ENCODE assay signal across 15 cellular contexts in the genomic region with DNA sequence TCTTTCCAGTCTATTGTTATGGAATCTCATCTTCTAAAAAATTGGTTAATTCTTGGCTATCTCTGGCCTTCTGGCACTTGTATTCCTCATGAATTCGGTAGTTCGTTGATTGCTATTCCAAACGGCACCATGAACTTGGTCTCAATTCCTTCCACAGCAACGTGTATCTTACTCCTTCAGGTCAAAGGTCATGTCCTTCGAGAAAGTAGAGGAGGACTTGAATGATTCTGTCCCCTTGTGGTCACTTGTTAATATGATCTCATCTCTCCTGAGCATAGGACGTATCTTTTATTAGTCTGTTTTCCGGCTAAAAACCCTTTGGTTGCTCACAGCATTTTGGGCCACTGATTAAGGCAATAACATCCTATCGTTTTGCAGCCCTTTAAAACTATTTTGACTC. TPM values are rescaled to one million over a fixed set of nuclear protein-coding genes. Genes with fewer than 3 reads are reported as not detected.
DNase-seq lines count a peak whose midpoint lies in the region; ATAC-seq and TF ChIP-seq lines count a peak whose summit lies in the region.
"Had no signal": no experiment of that assay in that cellular context is flagged by ENCODE, and none has a peak within 500 bp of the region (broad histone marks: within the 10 kb centered on the region; RNA-seq: fewer than 3 reads in every experiment).

No MANE protein-coding gene starts in this region.

- H3K36me3 Mint-ChIP-seq in CD4-positive, alpha-beta T cell (ENCODE audit: low read depth), result peaks cover 24% of the 10 kb centered on the region

- WGBS in IMR-90 (ENCODE audit: extremely low coverage in 2 of 2, insufficient read length in 1 of 2), 2 experiments, result no CpG with 5 or more reads among the region's 8 CpGs

- H4K5ac ChIP-seq in IMR-90 (ENCODE audit: low read depth, low read length), result no peak overlapping the region

- H2AK9ac ChIP-seq in IMR-90 (replicated peaks; ENCODE audit: low read depth, low read length, poor library complexity), result no peak overlapping the region

- in situ Hi-C loops in IMR-90 (cut with MboI; ENCODE audit: low sequenced_read_pairs), result loop anchor here (5.0 kb wide), 1 partner anchor 273 kb away; no protein-coding TSS in a partner anchor

- no peaks in the 10 kb centered on the region for H3K36me3 ChIP-seq in IMR-90 (ENCODE audit: control insufficient read depth, insufficient read depth, low read length)

- H3K9ac ChIP-seq in IMR-90 (ENCODE audit: low read depth, low read length), result no peak overlapping the region

- POLR2A ChIA-PET in CD4-positive, alpha-beta T cell (lab: Charles Lee), result no interaction called here
- POLR2A ChIA-PET in IMR-90 (lab: Charles Lee; ENCODE audit: unreplicated experiment), result interaction anchor here (0.6 kb wide), 1 partner anchor 54 kb away, joined by 3 read pairs; no protein-coding TSS in a partner anchor

- H2BK20ac ChIP-seq in IMR-90 (ENCODE audit: low read depth, low read length), result no peak overlapping the region

- no peak overlapping the region for H4K8ac ChIP-seq in IMR-90 (ENCODE audit: low read depth in 2 of 2, low read length in 2 of 2)

- H3K4me1 ChIP-seq in IMR-90 (ENCODE audit: control insufficient read depth, insufficient read depth, low read length), result no peaks in the 10 kb centered on the region; the same call in 1 of the 2 replicates

- H3K4ac ChIP-seq in IMR-90 (ENCODE audit: low read depth, low read length), result no peak overlapping the region

- H3K27ac ChIP-seq in CD4-positive, alpha-beta T cell (ENCODE audit: low read depth, low read length), result no peak overlapping the region
- no peak overlapping the region for H3K27ac ChIP-seq in IMR-90 (ENCODE audit: insufficient read depth, low read length)
- H3K27ac ChIP-seq in VCaP, result no peak overlapping the region

- H2BK5ac ChIP-seq in IMR-90 (ENCODE audit: low read depth, low read length, poor library complexity, severe bottlenecking), result no peak overlapping the region

- H3K27ac Mint-ChIP-seq in CD4-positive, alpha-beta T cell, result peak overlapping the region; percentile 45
- H3K27ac Mint-ChIP-seq: B cell had no signal

- H3K18ac ChIP-seq in IMR-90 (ENCODE audit: low read depth, low read length), result no peak overlapping the region

- no peak overlapping the region for H3K4me3 ChIP-seq in IMR-90 (ENCODE audit: insufficient read depth, low read depth, low read length)

- no peak overlapping the region for H3K56ac ChIP-seq in IMR-90 (ENCODE audit: extremely low read depth, insufficient read depth, low read length)

- H4K20me1 ChIP-seq in IMR-90 (ENCODE audit: insufficient read depth, low read length), result no peaks in the 10 kb centered on the region

- no peak for TF ChIP-seq RAD21 in IMR-90 (IDR thresholded peaks at IDR 0.05; ENCODE audit: low read length)

- no peaks in the 10 kb centered on the region for H3K79me1 ChIP-seq in IMR-90 (ENCODE audit: low read depth in 1 of 2, low read length in 2 of 2)

- CTCF ChIA-PET in CD4-positive, alpha-beta T cell (lab: Charles Lee), result interaction anchor here (0.6 kb wide), 1 partner anchor 23 kb away, joined by 3 read pairs; no protein-coding TSS in a partner anchor
- CTCF ChIA-PET in IMR-90 (lab: Yijun Ruan, JAX), result interaction anchor here (0.6 kb wide), 1 partner anchor 50 kb away, joined by 3 read pairs; no protein-coding TSS in a partner anchor

- no peak for DNase-seq in CD4-positive, alpha-beta T cell
- DNase-seq in IMR-90 (no peak), iPS-NIHi11 (ENCODE audit: low spot score) (peak; percentile 43), T1000 (lab: John Stamatoyannopoulos, UW) (no peak), NOMO-1 (lab: John Stamatoyannopoulos, UW; ENCODE audit: unreplicated experiment in 2 of 2) (no peak), GF-D8 (lab: John Stamatoyannopoulos, UW) (no peak)
- DNase-seq: activated CD4-positive, alpha-beta T cell treated with anti-CD3 and anti-CD28 coated beads for 4 hours; activated naive CD8-positive, alpha-beta T cell treated with anti-CD3 and anti-CD28 coated beads, Interleukin-2, amount 10 ng/mL, durations not matched to agents 7 days and 5 days; cerebellar nuclear complex; left cardiac atrium; NCI-H1092; T-cell had no signal

- H3K4me2 ChIP-seq in IMR-90 (ENCODE audit: low read depth, low read length), result no peak overlapping the region

- no peaks in the 10 kb centered on the region for H3K9me3 Mint-ChIP-seq in CD4-positive, alpha-beta T cell
- H3K9me3 Mint-ChIP-seq: activated naive CD8-positive, alpha-beta T cell treated with anti-CD3 and anti-CD28 coated beads, Interleukin-2, amount 10 ng/mL, durations not matched to agents 7 days and 5 days; T-cell had no signal

- dilution Hi-C loops in IMR-90 (cut with HindIII; ENCODE audit: low sequenced_read_pairs, unreplicated experiment), result no loop called here

- H2AK5ac ChIP-seq in IMR-90 (ENCODE audit: low read depth, low read length), result no peak overlapping the region

- TF ChIP-seq CTCF in CD4-positive, alpha-beta T cell (IDR thresholded peaks at IDR 0.05), result no peak
- 0 out of 2 replicates have a peak, but pooled peaks have one; percentile 6 for TF ChIP-seq CTCF in IMR-90 (conservative IDR thresholded peaks at IDR 0.05; ENCODE audit: low read depth, low read length)
- TF ChIP-seq CTCF in VCaP (conservative IDR thresholded peaks at IDR 0.05), result peak; percentile 38

- no TSS peak for BruUV-seq in IMR-90 (replicated peaks; lab: Mats Ljungman, UMichigan)

- no peak overlapping the region for H2BK120ac ChIP-seq in IMR-90 (ENCODE audit: low read depth, low read length)

- H3K27me3 ChIP-seq in CD4-positive, alpha-beta T cell (ENCODE audit: control insufficient read depth, insufficient read depth, low read length), result no peaks in the 10 kb centered on the region
- H3K27me3 ChIP-seq in IMR-90 (ENCODE audit: control insufficient read depth, insufficient read depth, low read length), result peaks cover 2% of the 10 kb centered on the region; the same call in 1 of the 2 replicates

- no peak for TF ChIP-seq POLR2A in IMR-90 (IDR thresholded peaks at IDR 0.05; ENCODE audit: low read depth, low read length)

- no peaks in the 10 kb centered on the region for H3K9me3 ChIP-seq in CD4-positive, alpha-beta T cell (ENCODE audit: control insufficient read depth, low read length)
- no peaks in the 10 kb centered on the region for H3K9me3 ChIP-seq in IMR-90 (ENCODE audit: control insufficient read depth, insufficient read depth, low read length)

- H3K4me1 Mint-ChIP-seq in CD4-positive, alpha-beta T cell (ENCODE audit: low read depth), result peaks cover 16% of the 10 kb centered on the region

- H3K9me1 ChIP-seq in IMR-90 (ENCODE audit: insufficient read depth, low read length), result no peaks in the 10 kb centered on the region

- no peak overlapping the region for H4K91ac ChIP-seq in IMR-90 (ENCODE audit: insufficient read depth, low read depth, low read length)

- no peaks in the 10 kb centered on the region for H3K27me3 Mint-ChIP-seq in CD4-positive, alpha-beta T cell
- H3K27me3 Mint-ChIP-seq: activated naive CD8-positive, alpha-beta T cell treated with anti-CD3 and anti-CD28 coated beads, Interleukin-2, amount 10 ng/mL, durations not matched to agents 7 days and 5 days; B cell; T-cell had no signal

- H2AFZ ChIP-seq in IMR-90 (replicated peaks; ENCODE audit: low read length, poor library complexity), result no peak overlapping the region

- no peak overlapping the region for H2BK15ac ChIP-seq in IMR-90 (ENCODE audit: low read depth, low read length)

- no peak overlapping the region for H3K23ac ChIP-seq in IMR-90 (ENCODE audit: low read depth, low read length)

- intact Hi-C loops in CD4-positive, alpha-beta T cell (cut with DNase I, micrococcal nuclease), result loop anchor here in 1 of 2 experiments (5.0 to 10.0 kb wide), 3 partner anchors 168 to 681 kb away; no protein-coding TSS in a partner anchor
- intact Hi-C loops in IMR-90 (cut with micrococcal nuclease), result loop anchor here (5.0 to 10.0 kb wide), 2 partner anchors 93 to 271 kb away; no protein-coding TSS in a partner anchor

- H3K14ac ChIP-seq in IMR-90 (replicated peaks; ENCODE audit: low read depth, low read length), result no peak overlapping the region

- H3K4me3 Mint-ChIP-seq in CD4-positive, alpha-beta T cell, result no peak overlapping the region
- H3K4me3 Mint-ChIP-seq: activated naive CD8-positive, alpha-beta T cell treated with anti-CD3 and anti-CD28 coated beads, Interleukin-2, amount 10 ng/mL, durations not matched to agents 7 days and 5 days; B cell; T-cell had no signal

- no peak for ATAC-seq in CD4-positive, alpha-beta T cell (ENCODE audit: poor library complexity)
- ATAC-seq in IMR-90 (ENCODE audit: low read depth), result no peak
- ATAC-seq in GM19455 (IDR thresholded peaks at IDR 0.05; ENCODE audit: unreplicated experiment), result no peak
- ATAC-seq: left cardiac atrium, T-cell had no signal

TF ChIP-seq in IMR-90, 13 proteins besides CTCF, POLR2A, EP300 and RAD21:
- TF ChIP-seq CHD1 (IDR thresholded peaks at IDR 0.05; ENCODE audit: low read depth, low read length) (no peak), MXI1 (IDR thresholded peaks at IDR 0.05; ENCODE audit: borderline replicate concordance, low read depth, low read length) (no peak), CEBPB (IDR thresholded peaks at IDR 0.05; ENCODE audit: low read depth, low read length) (no peak), BHLHE40 (IDR thresholded peaks at IDR 0.05; ENCODE audit: low read depth, low read length) (no peak), USF2 (IDR thresholded peaks at IDR 0.05; ENCODE audit: low read depth, low read length) (no peak)

RNA-seq across cellular contexts. Expression of gene TLDC2, which starts 9.4 kb away (rescaled TPM):
- not detected for total RNA-seq in CD4-positive, alpha-beta T cell
- total RNA-seq in IMR-90 (2012; rRNA removed), result under 0.01 and 0.18 TPM in 2 replicates
- polyA plus RNA-seq in IMR-90 (2012; rRNA removed), result 0.07 and 0.19 TPM in 2 replicates
- polyA plus RNA-seq in IMR-90 (2012; cell fraction: cytosol; rRNA removed), result 0.05 and 0.08 TPM in 2 replicates
- 0.07 and 0.10 TPM in 2 replicates for polyA plus RNA-seq in IMR-90 (2012; cell fraction: nucleus; rRNA removed; ENCODE audit: low replicate concordance)
- total RNA-seq: activated naive CD8-positive, alpha-beta T cell treated with anti-CD3 and anti-CD28 coated beads, Interleukin-2, amount 10 ng/mL, durations not matched to agents 7 days and 5 days; B cell had no signal
